18 cellular contexts compared by ENCODE assay signal in genomic region chr4:86603486-86603885, GRCh38.
"Had no signal": no experiment of that assay in that cellular context is flagged by ENCODE, and none has a peak within 500 bp of the region (broad histone marks: within the 10 kb centered on the region; RNA-seq: fewer than 3 reads in every experiment).

No MANE protein-coding gene starts in this region.

- H3K9ac ChIP-seq: neural progenitor cell had no signal

- DNase-seq: heart right ventricle; hypothalamus; kidney; left cardiac atrium; left ventricle myocardium inferior; mesenchymal stem cell; midbrain; nucleus accumbens; ovary; sigmoid colon; stimulated activated CD4-positive, alpha-beta T cell treated with anti-CD3 and anti-CD28 coated beads, Interleukin-12 subunit alpha, Interleukin-12 subunit beta, amount 100 ng/mL, for 4 hours; stimulated activated naive CD4-positive, alpha-beta T cell treated with Interleukin-2 at 50 U/mL for 16 hours had no signal

- ATAC-seq: heart right ventricle; left cardiac atrium; natural killer cell treated with Interleukin-12 subunit alpha and Interleukin-12 subunit beta and Interleukin-15 and Interleukin-18, amount 100 ng/mL, for 72 hours had no signal

- H3K36me3 ChIP-seq: heart right ventricle, left ventricle myocardium inferior, neural progenitor cell, ovary, right atrium auricular region, sigmoid colon had no signal

- H3K9me3 ChIP-seq: heart right ventricle, left ventricle myocardium inferior, ovary, right atrium auricular region, sigmoid colon had no signal

- H3K4me1 ChIP-seq: heart right ventricle, left ventricle myocardium inferior, right atrium auricular region, sigmoid colon had no signal

- FAIRE-seq: endothelial cell of umbilical vein had no signal

- H3K27ac ChIP-seq: heart right ventricle, left ventricle myocardium inferior, ovary, right atrium auricular region, sigmoid colon, skin epidermis had no signal

- H2AFZ ChIP-seq: neural progenitor cell had no signal

- H3K27me3 ChIP-seq: neural progenitor cell, ovary, right atrium auricular region, sigmoid colon had no signal

- H3K4me3 ChIP-seq: heart right ventricle, left ventricle myocardium inferior, lung, neural progenitor cell, ovary, right atrium auricular region, sigmoid colon, skin epidermis had no signal
